Comparison of ENCODE assay signal across 1 cellular context in the genomic region with DNA sequence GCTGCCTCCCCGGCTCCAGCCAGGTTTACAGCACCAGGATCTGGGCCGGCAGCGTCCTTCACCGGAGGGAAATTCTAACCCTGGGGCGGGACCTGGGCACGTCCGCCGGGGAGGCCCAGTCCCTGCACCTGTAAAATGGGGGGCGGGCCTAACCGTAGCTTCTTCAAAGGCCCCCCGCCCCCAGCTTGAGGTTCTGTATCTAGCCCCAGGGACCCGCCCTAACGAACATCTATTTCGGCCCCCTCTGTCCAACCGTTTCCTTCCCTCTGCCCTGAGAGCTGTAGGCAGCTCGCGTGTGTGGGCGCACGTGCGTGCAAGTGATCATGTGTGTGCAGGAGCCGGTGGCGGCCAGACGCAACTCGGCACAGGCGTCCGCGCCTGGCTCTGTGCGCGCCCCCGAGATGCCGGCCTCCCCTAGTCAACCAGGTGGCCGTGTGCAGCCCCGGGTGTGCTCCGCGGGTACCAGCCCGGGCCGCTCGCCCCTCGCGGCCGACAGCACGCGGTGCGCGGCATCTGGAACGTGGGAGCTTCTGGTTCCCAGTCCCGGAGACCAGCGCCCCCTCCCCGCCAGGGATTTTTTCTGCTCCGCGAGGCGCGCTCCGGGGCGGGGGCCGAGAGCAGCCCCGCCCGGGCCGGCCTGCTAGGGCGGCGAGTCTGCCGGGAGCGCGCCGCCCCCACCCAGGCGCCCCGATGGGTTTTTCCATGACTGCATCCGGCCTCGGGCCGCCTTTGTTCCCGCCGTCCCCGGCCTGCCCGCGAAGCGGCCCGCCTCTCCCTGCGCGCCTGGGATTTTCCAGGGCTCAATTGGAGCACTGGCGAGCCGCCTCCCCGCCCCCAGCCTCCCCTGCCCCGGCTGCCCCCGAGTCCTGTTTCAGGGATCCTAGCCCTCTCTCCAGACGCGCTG.
TF ChIP-seq lines count a peak whose summit lies in the region.

No MANE protein-coding gene starts in this region.

TF ChIP-seq in H1, 55 proteins besides CTCF, POLR2A, EP300 and RAD21:
- TF ChIP-seq KDM4A (IDR thresholded peaks at IDR 0.05; ENCODE audit: low read depth, low read length, severe bottlenecking) (peak; percentile 33), FOSL1 (IDR thresholded peaks at IDR 0.05; ENCODE audit: insufficient read depth, low read depth, low read length) (0 out of 2 replicates have a peak, but pooled peaks have one; percentile 1), TAF1 (IDR thresholded peaks at IDR 0.05; ENCODE audit: low read depth, low read length) (peak; percentile 51; the same call in 1 of the 2 replicates), EGR1 (IDR thresholded peaks at IDR 0.05; ENCODE audit: borderline replicate concordance, low read depth, low read length) (peak; percentile 51; the same call in 1 of the 2 replicates), JUND (IDR thresholded peaks at IDR 0.05; ENCODE audit: low read length) (peak; percentile 37; the same call in 1 of the 2 replicates), RBBP5 (IDR thresholded peaks at IDR 0.05; ENCODE audit: borderline replicate concordance, low read depth, low read length) (peak; percentile 49; the same call in 1 of the 2 replicates), GABPA (IDR thresholded peaks at IDR 0.05; ENCODE audit: borderline replicate concordance, insufficient read depth, low read length) (no peak), CREB1 (IDR thresholded peaks at IDR 0.05) (no peak; the same call in 1 of the 2 replicates), MAFK (IDR thresholded peaks at IDR 0.05; ENCODE audit: low read depth, low read length) (no peak), NRF1 (IDR thresholded peaks at IDR 0.05; ENCODE audit: low read depth, low read length) (no peak), TAF7 (optimal IDR thresholded peaks at IDR 0.05; ENCODE audit: borderline replicate concordance, low read depth, low read length) (peak; percentile 78), TBP (IDR thresholded peaks at IDR 0.05; ENCODE audit: low read depth, low read length) (peak; percentile 40), CHD1 (IDR thresholded peaks at IDR 0.05; ENCODE audit: low read depth, low read length) (no peak), NANOG (IDR thresholded peaks at IDR 0.05; ENCODE audit: insufficient read depth, low read depth, low read length, poor library complexity, severe bottlenecking) (peak; percentile 57), TEAD4 (IDR thresholded peaks at IDR 0.05; ENCODE audit: low read depth, low read length) (no peak), CHD2 (IDR thresholded peaks at IDR 0.05; ENCODE audit: low read length) (peak; percentile 50; the same call in 1 of the 2 replicates), HDAC2 (IDR thresholded peaks at IDR 0.05; ENCODE audit: borderline replicate concordance in 1 of 2, low read depth in 2 of 2, low read length in 2 of 2) (peak; percentile 21 to 40; a peak in 1 of 4 replicates), POLR2AphosphoS5 (IDR thresholded peaks at IDR 0.05; ENCODE audit: low read depth, low read length) (peak; percentile 91), PHF8 (conservative IDR thresholded peaks at IDR 0.05; ENCODE audit: low read depth, low read length) (peak; percentile 39)
- TF ChIP-seq, protein P1, sequence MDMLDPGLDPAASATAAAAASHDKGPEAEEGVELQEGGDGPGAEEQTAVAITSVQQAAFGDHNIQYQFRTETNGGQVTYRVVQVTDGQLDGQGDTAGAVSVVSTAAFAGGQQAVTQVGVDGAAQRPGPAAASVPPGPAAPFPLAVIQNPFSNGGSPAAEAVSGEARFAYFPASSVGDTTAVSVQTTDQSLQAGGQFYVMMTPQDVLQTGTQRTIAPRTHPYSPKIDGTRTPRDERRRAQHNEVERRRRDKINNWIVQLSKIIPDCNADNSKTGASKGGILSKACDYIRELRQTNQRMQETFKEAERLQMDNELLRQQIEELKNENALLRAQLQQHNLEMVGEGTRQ (IDR thresholded peaks at IDR 0.05; ENCODE audit: low read length): 0 out of 2 replicates have a peak, but pooled peaks have one; percentile 27
- TF ChIP-seq, protein P2, sequence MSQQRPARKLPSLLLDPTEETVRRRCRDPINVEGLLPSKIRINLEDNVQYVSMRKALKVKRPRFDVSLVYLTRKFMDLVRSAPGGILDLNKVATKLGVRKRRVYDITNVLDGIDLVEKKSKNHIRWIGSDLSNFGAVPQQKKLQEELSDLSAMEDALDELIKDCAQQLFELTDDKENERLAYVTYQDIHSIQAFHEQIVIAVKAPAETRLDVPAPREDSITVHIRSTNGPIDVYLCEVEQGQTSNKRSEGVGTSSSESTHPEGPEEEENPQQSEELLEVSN (IDR thresholded peaks at IDR 0.05): peak; percentile 71; the same call in 1 of the 2 replicates
- TF ChIP-seq, protein P3, sequence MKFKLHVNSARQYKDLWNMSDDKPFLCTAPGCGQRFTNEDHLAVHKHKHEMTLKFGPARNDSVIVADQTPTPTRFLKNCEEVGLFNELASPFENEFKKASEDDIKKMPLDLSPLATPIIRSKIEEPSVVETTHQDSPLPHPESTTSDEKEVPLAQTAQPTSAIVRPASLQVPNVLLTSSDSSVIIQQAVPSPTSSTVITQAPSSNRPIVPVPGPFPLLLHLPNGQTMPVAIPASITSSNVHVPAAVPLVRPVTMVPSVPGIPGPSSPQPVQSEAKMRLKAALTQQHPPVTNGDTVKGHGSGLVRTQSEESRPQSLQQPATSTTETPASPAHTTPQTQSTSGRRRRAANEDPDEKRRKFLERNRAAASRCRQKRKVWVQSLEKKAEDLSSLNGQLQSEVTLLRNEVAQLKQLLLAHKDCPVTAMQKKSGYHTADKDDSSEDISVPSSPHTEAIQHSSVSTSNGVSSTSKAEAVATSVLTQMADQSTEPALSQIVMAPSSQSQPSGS (IDR thresholded peaks at IDR 0.05; ENCODE audit: low read length): peak; percentile 4; the same call in 1 of the 2 replicates
- TF ChIP-seq, protein P4, sequence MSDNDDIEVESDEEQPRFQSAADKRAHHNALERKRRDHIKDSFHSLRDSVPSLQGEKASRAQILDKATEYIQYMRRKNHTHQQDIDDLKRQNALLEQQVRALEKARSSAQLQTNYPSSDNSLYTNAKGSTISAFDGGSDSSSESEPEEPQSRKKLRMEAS (IDR thresholded peaks at IDR 0.05): peak; percentile 98
